ENCODE assay signal across 11 cellular contexts in genomic region chr6:14758421-14759043, GRCh38.
DNase-seq lines count a peak whose midpoint lies in the region; ATAC-seq, FAIRE-seq and TF ChIP-seq lines count a peak whose summit lies in the region.
"Had no signal": no experiment of that assay in that cellular context is flagged by ENCODE, and none has a peak within 500 bp of the region (broad histone marks: within the 10 kb centered on the region; RNA-seq: fewer than 3 reads in every experiment).

No MANE protein-coding gene starts in this region.

- DNase-seq in AML-193 (lab: John Stamatoyannopoulos, UW) (peak; percentile 73 to 84), HL-60 (ENCODE audit: low read depth in 1 of 2, low spot score in 1 of 2) (peak; percentile 78 to 92), RWPE1 (ENCODE audit: low spot score) (peak; percentile 62), NCI-H1048 (lab: John Stamatoyannopoulos, UW) (no peak), dermis blood vessel endothelial cell (no peak)
- DNase-seq: activated naive CD8-positive, alpha-beta T cell treated with anti-CD3 and anti-CD28 coated beads, Interleukin-2, amount 50 U/mL, for 24 hours; testis had no signal

- ATAC-seq in HG03457 (IDR thresholded peaks at IDR 0.05; ENCODE audit: unreplicated experiment) = no peak
- ATAC-seq in HG03280 (IDR thresholded peaks at IDR 0.05; ENCODE audit: unreplicated experiment) = no peak
- ATAC-seq: activated naive CD8-positive, alpha-beta T cell treated with anti-CD3 and anti-CD28 coated beads, Interleukin-2, amount 50 U/mL, for 24 hours; SK-N-SH treated with all-trans-retinoic acid at 6 μM for 48 hours had no signal

- POLR2A ChIA-PET in RWPE1 (lab: Yijun Ruan, JAX; ENCODE audit: low non-redundant PET) = no interaction called here

- no peaks in the 10 kb centered on the region for H3K27me3 ChIP-seq in HL-60 (ENCODE audit: insufficient read depth, poor library complexity, severe bottlenecking)
- H3K27me3 ChIP-seq: testis had no signal

- CTCF ChIA-PET in RWPE1 (lab: Yijun Ruan, JAX) = interaction anchor here (0.7 kb wide), 1 partner anchor 13 kb away, joined by 3 read pairs; no protein-coding TSS in a partner anchor

- TF ChIP-seq CTCF in HL-60 (IDR thresholded peaks at IDR 0.05; ENCODE audit: insufficient read depth, low read length) (no peak), RWPE1 (conservative IDR thresholded peaks at IDR 0.05; ENCODE audit: low read depth) (no peak)

- peak; percentile 83 for FAIRE-seq in islet of Langerhans (lab: Jason Lieb, UNC)

- peak overlapping the region; percentile 42 for H3K27ac ChIP-seq in HL-60 (replicated peaks)
- peak overlapping the region; percentile 57 for H3K27ac ChIP-seq in RWPE1
- H3K27ac ChIP-seq: testis had no signal

- H3K4me3 ChIP-seq in HL-60 (replicated peaks; ENCODE audit: insufficient read depth, low read length) = no peak overlapping the region
- H3K4me3 ChIP-seq: testis had no signal

Comparison
In these comparisons a context has a peak if more than half of its experiments do, and no peak if none do; other contexts are left out.
1. DNase-seq: peak in AML-193 (2 of 2), HL-60 (2 of 2) and RWPE1 (single experiment); none in NCI-H1048 (single experiment) and dermis blood vessel endothelial cell (single experiment).